Comparison of ENCODE assay signal across 8 cellular contexts in genomic region chr6:45176373-45176772, GRCh38.
DNase-seq lines count a peak whose midpoint lies in the region; ATAC-seq and TF ChIP-seq lines count a peak whose summit lies in the region.
"Not testable (repeated sequence)": the region's sequence is repeated elsewhere in the genome, so short reads cannot be mapped to it uniquely, and the experiment has no call there.

No MANE protein-coding gene starts in this region.

- not testable (repeated sequence) for TF ChIP-seq CTCF in GM23338 (conservative IDR thresholded peaks at IDR 0.05; ENCODE audit: low read depth in 2 of 2); KMS-11 (conservative IDR thresholded peaks at IDR 0.05; ENCODE audit: low read depth, low read length); endodermal cell (conservative IDR thresholded peaks at IDR 0.05); mesothelial cell of epicardium (IDR thresholded peaks at IDR 0.05; ENCODE audit: unreplicated experiment); progenitor cell of endocrine pancreas (IDR thresholded peaks at IDR 0.05; ENCODE audit: unreplicated experiment)

- not testable (repeated sequence) for H3K27me3 Mint-ChIP-seq in CD4-positive, alpha-beta memory T cell; CD8-positive, alpha-beta memory T cell; GM23338 (ENCODE audit: insufficient read depth, low read depth, poor library complexity); activated CD4-positive, alpha-beta T cell treated with anti-CD3 and anti-CD28 coated beads, Interleukin-2, amount 10 ng/mL, durations not matched to agents 7 days and 5 days; endodermal cell (ENCODE audit: insufficient read depth); mesothelial cell of epicardium (ENCODE audit: low read depth); progenitor cell of endocrine pancreas

- not testable (repeated sequence) for H3K9me2 ChIP-seq in GM23338 (ENCODE audit: insufficient read depth)

- not testable (repeated sequence) for H3K27ac ChIP-seq in CD4-positive, alpha-beta memory T cell (ENCODE audit: low read depth, low read length); CD8-positive, alpha-beta memory T cell (ENCODE audit: low read depth, low read length); GM23338 (ENCODE audit: low read depth); endodermal cell (ENCODE audit: low read depth, low read length)
- peak overlapping the region; percentile 54; the same call in 1 of the 2 replicates for H3K27ac ChIP-seq in KMS-11

- peak overlapping the region; percentile 69 for H3K4me2 ChIP-seq in GM23338
- not testable (repeated sequence) for H3K4me2 ChIP-seq in KMS-11

- H3K4me1 Mint-ChIP-seq in CD4-positive, alpha-beta memory T cell, result peaks cover 10 to 14% (median 12%) of the 10 kb centered on the region in 4 donors
- peaks cover 11 to 34% (median 23%) of the 10 kb centered on the region in 3 donors for H3K4me1 Mint-ChIP-seq in CD8-positive, alpha-beta memory T cell
- H3K4me1 Mint-ChIP-seq in GM23338, result peaks cover 14% of the 10 kb centered on the region
- H3K4me1 Mint-ChIP-seq in activated CD4-positive, alpha-beta T cell treated with anti-CD3 and anti-CD28 coated beads, Interleukin-2, amount 10 ng/mL, durations not matched to agents 7 days and 5 days, result peaks cover 22% of the 10 kb centered on the region
- peaks cover 12% of the 10 kb centered on the region for H3K4me1 Mint-ChIP-seq in endodermal cell
- not testable (repeated sequence) for H3K4me1 Mint-ChIP-seq in mesothelial cell of epicardium; progenitor cell of endocrine pancreas (ENCODE audit: low read depth)

- no CpG with 5 or more reads among the region's 9 CpGs for WGBS in endodermal cell (ENCODE audit: insufficient coverage in 1 of 2, insufficient read length in 1 of 2), 2 experiments

- POLR2A ChIA-PET in CD4-positive, alpha-beta memory T cell (lab: Charles Lee; ENCODE audit: partially characterized antibody); CD8-positive, alpha-beta memory T cell (lab: Charles Lee); activated CD4-positive, alpha-beta T cell treated with anti-CD3 and anti-CD28 coated beads, Interleukin-2, amount 10 ng/mL, durations not matched to agents 7 days and 5 days (lab: Charles Lee): not testable (repeated sequence)

- peak overlapping the region in 5 of 8 donors; percentile 7 to 67 (median 48) for H3K4me3 Mint-ChIP-seq in CD4-positive, alpha-beta memory T cell
- H3K4me3 Mint-ChIP-seq in CD8-positive, alpha-beta memory T cell, result peak overlapping the region in 4 of 7 donors; percentile 3 to 76 (median 27)
- H3K4me3 Mint-ChIP-seq in GM23338; activated CD4-positive, alpha-beta T cell treated with anti-CD3 and anti-CD28 coated beads, Interleukin-2, amount 10 ng/mL, durations not matched to agents 7 days and 5 days: not testable (repeated sequence)
- H3K4me3 Mint-ChIP-seq in endodermal cell, result peak overlapping the region; percentile 39
- H3K4me3 Mint-ChIP-seq in mesothelial cell of epicardium, result peak overlapping the region; percentile 38
- peak overlapping the region; percentile 56 for H3K4me3 Mint-ChIP-seq in progenitor cell of endocrine pancreas (ENCODE audit: low read depth)

- CTCF ChIA-PET in CD4-positive, alpha-beta memory T cell (lab: Charles Lee; ENCODE audit: partially characterized antibody); CD8-positive, alpha-beta memory T cell (lab: Charles Lee); activated CD4-positive, alpha-beta T cell treated with anti-CD3 and anti-CD28 coated beads, Interleukin-2, amount 10 ng/mL, durations not matched to agents 7 days and 5 days (lab: Charles Lee): not testable (repeated sequence)

- H3K9ac ChIP-seq in KMS-11; endodermal cell (ENCODE audit: extremely low read depth, low read length, poor library complexity, severe bottlenecking): not testable (repeated sequence)

- H3K4me3 ChIP-seq in CD4-positive, alpha-beta memory T cell (ENCODE audit: low read length in 2 of 2); CD8-positive, alpha-beta memory T cell (ENCODE audit: low read length); GM23338; KMS-11 (IDR thresholded peaks at IDR 0.05; ENCODE audit: insufficient read depth, low read depth, low read length); endodermal cell (ENCODE audit: low read length): not testable (repeated sequence)

- peaks cover 0 to 13% (median 2%) of the 10 kb centered on the region in 8 donors for H3K9me3 Mint-ChIP-seq in CD4-positive, alpha-beta memory T cell
- H3K9me3 Mint-ChIP-seq in CD8-positive, alpha-beta memory T cell; GM23338; activated CD4-positive, alpha-beta T cell treated with anti-CD3 and anti-CD28 coated beads, Interleukin-2, amount 10 ng/mL, durations not matched to agents 7 days and 5 days; mesothelial cell of epicardium; progenitor cell of endocrine pancreas (ENCODE audit: low read depth): not testable (repeated sequence)
- H3K9me3 Mint-ChIP-seq in endodermal cell, result peaks cover 30% of the 10 kb centered on the region

- H2AFZ ChIP-seq in GM23338; KMS-11 (ENCODE audit: low read depth): not testable (repeated sequence)

- not testable (repeated sequence) for H3K36me3 Mint-ChIP-seq in CD4-positive, alpha-beta memory T cell; CD8-positive, alpha-beta memory T cell; endodermal cell (ENCODE audit: low read depth); mesothelial cell of epicardium; progenitor cell of endocrine pancreas (ENCODE audit: insufficient read depth)
- peaks cover 16% of the 10 kb centered on the region; the same call in 2 of the 3 replicates for H3K36me3 Mint-ChIP-seq in GM23338 (ENCODE audit: low read depth)
- peaks cover 11% of the 10 kb centered on the region for H3K36me3 Mint-ChIP-seq in activated CD4-positive, alpha-beta T cell treated with anti-CD3 and anti-CD28 coated beads, Interleukin-2, amount 10 ng/mL, durations not matched to agents 7 days and 5 days (ENCODE audit: low read depth)

- not testable (repeated sequence) for H3F3A ChIP-seq in GM23338 (replicated peaks; ENCODE audit: low read depth)

- not testable (repeated sequence) for ATAC-seq in GM23338

- not testable (repeated sequence) for H4K20me1 ChIP-seq in GM23338 (replicated peaks; ENCODE audit: insufficient read depth); KMS-11 (ENCODE audit: insufficient read depth)

- intact Hi-C loops in CD4-positive, alpha-beta memory T cell (cut with micrococcal nuclease), result not testable (repeated sequence)

- not testable (repeated sequence) for H3K36me3 ChIP-seq in CD4-positive, alpha-beta memory T cell (ENCODE audit: insufficient read depth, low read length); CD8-positive, alpha-beta memory T cell (ENCODE audit: insufficient read depth, low read length); GM23338 (ENCODE audit: insufficient read depth); KMS-11 (ENCODE audit: insufficient read depth); endodermal cell (ENCODE audit: control insufficient read depth, insufficient read depth, low read length)

- H3K27ac Mint-ChIP-seq in CD4-positive, alpha-beta memory T cell, result peak overlapping the region in 1 of 7 donors; percentile 52
- peak overlapping the region in 2 of 8 donors; percentile 36 to 56 for H3K27ac Mint-ChIP-seq in CD8-positive, alpha-beta memory T cell
- H3K27ac Mint-ChIP-seq in GM23338, endodermal cell, mesothelial cell of epicardium, progenitor cell of endocrine pancreas: not testable (repeated sequence)
- H3K27ac Mint-ChIP-seq in activated CD4-positive, alpha-beta T cell treated with anti-CD3 and anti-CD28 coated beads, Interleukin-2, amount 10 ng/mL, durations not matched to agents 7 days and 5 days, result peak overlapping the region; percentile 9

- not testable (repeated sequence) for H3K4me1 ChIP-seq in CD4-positive, alpha-beta memory T cell (ENCODE audit: insufficient read depth, low read length); CD8-positive, alpha-beta memory T cell (ENCODE audit: insufficient read depth, low read length); GM23338 (ENCODE audit: insufficient read depth); endodermal cell (ENCODE audit: control insufficient read depth, insufficient read depth, low read length)
- peaks cover 45% of the 10 kb centered on the region for H3K4me1 ChIP-seq in KMS-11 (ENCODE audit: low read depth, poor library complexity, severe bottlenecking)

- H3K79me2 ChIP-seq in GM23338 (replicated peaks; ENCODE audit: insufficient read depth); KMS-11 (ENCODE audit: insufficient read depth, low read depth): not testable (repeated sequence)

- not testable (repeated sequence) for H3K9me3 ChIP-seq in CD4-positive, alpha-beta memory T cell (ENCODE audit: control insufficient read depth in 1 of 2, low read length in 2 of 2); CD8-positive, alpha-beta memory T cell (ENCODE audit: low read length); endodermal cell (ENCODE audit: control insufficient read depth, low read length)

- H3K27me3 ChIP-seq in CD4-positive, alpha-beta memory T cell (ENCODE audit: insufficient read depth, low read length); CD8-positive, alpha-beta memory T cell (ENCODE audit: insufficient read depth, low read length, poor library complexity, severe bottlenecking); GM23338 (ENCODE audit: insufficient read depth); KMS-11 (ENCODE audit: insufficient read depth, low read depth); endodermal cell (ENCODE audit: control insufficient read depth, insufficient read depth, low read length, poor library complexity, severe bottlenecking): not testable (repeated sequence)

- peak in 1 of 5 donors; percentile 7 for DNase-seq in CD4-positive, alpha-beta memory T cell
- DNase-seq in CD8-positive, alpha-beta memory T cell; GM23338 (ENCODE audit: low spot score); activated CD4-positive, alpha-beta T cell treated with anti-CD3 and anti-CD28 coated beads, Interleukin-2, amount 10 ng/mL, durations not matched to agents 7 days and 5 days; endodermal cell; mesothelial cell of epicardium (ENCODE audit: low spot score in 2 of 2, unreplicated experiment in 2 of 2); progenitor cell of endocrine pancreas (ENCODE audit: low spot score, unreplicated experiment): not testable (repeated sequence)
